In genomic region chr6:4865006-4865405, GRCh38 we compare ENCODE assay signal across 8 cellular contexts.
DNase-seq lines count a peak whose midpoint lies in the region; ATAC-seq and TF ChIP-seq lines count a peak whose summit lies in the region.
"Not testable (repeated sequence)": the region's sequence is repeated elsewhere in the genome, so short reads cannot be mapped to it uniquely, and the experiment has no call there.

No MANE protein-coding gene starts in this region.

- H3K9me3 ChIP-seq in Caco-2; HCT116 (ENCODE audit: control insufficient read depth in 1 of 2, insufficient read depth in 1 of 2, low read depth in 1 of 2, low read length in 2 of 2); OCI-LY3 (ENCODE audit: insufficient read depth, low read length): not testable (repeated sequence)

- H3K4me2 ChIP-seq in HCT116 (ENCODE audit: low read length) (peak overlapping the region; percentile 18; the same call in 1 of the 2 replicates), OCI-LY3 (ENCODE audit: low read length) (peak overlapping the region; percentile 16; the same call in 1 of the 2 replicates)

- H3K27ac ChIP-seq in HCT116 (ENCODE audit: low read depth, low read length); foreskin keratinocyte: not testable (repeated sequence)
- H3K27ac ChIP-seq in OCI-LY3 (ENCODE audit: low read length), result peak overlapping the region; percentile 67

- H3K27ac Mint-ChIP-seq in Caco-2 (ENCODE audit: unreplicated experiment) (peak overlapping the region; percentile 22), WTC11 (peak overlapping the region; percentile 61; the same call in 1 of the 2 replicates)
- peak overlapping the region; percentile 16 for H3K27ac Mint-ChIP-seq in dendritic cell treated with granulocyte-macrophage colony-stimulating factor and Interleukin-4, amounts not matched to agents 40 ng/mL and 50 ng/mL, for 4 days
- H3K27ac Mint-ChIP-seq in stimulated activated memory B cell treated with anti-CD40 and anti-IgM and Interleukin-4, amounts not matched to agents 10 μg/mL and 1 μg/mL and 100 μg/mL, for 72 hours, result peak overlapping the region; percentile 45

- not testable (repeated sequence) for H4K20me1 ChIP-seq in HCT116 (ENCODE audit: insufficient read depth); OCI-LY3 (ENCODE audit: insufficient read depth, low read length)

- peak; percentile 21 to 46 for DNase-seq in Caco-2
- peak; percentile 23 for DNase-seq in HCT116 (ENCODE audit: low read depth, low spot score)
- not testable (repeated sequence) for DNase-seq in WTC11 (ENCODE audit: low spot score)
- DNase-seq in foreskin keratinocyte, result peak; percentile 30 to 53
- DNase-seq in myocyte (ENCODE audit: low read depth), result peak; percentile 56

- H3K36me3 Mint-ChIP-seq in Caco-2 (ENCODE audit: insufficient read depth, unreplicated experiment); WTC11: not testable (repeated sequence)
- H3K36me3 Mint-ChIP-seq in dendritic cell treated with granulocyte-macrophage colony-stimulating factor and Interleukin-4, amounts not matched to agents 40 ng/mL and 50 ng/mL, for 4 days (ENCODE audit: low read depth), result peaks cover 34% of the 10 kb centered on the region
- peaks cover 51% of the 10 kb centered on the region for H3K36me3 Mint-ChIP-seq in stimulated activated memory B cell treated with anti-CD40 and anti-IgM and Interleukin-4, amounts not matched to agents 10 μg/mL and 1 μg/mL and 100 μg/mL, for 72 hours

- TF ChIP-seq POLR2A in HCT116 (IDR thresholded peaks at IDR 0.05; ENCODE audit: borderline replicate concordance, extremely low read depth, insufficient read depth, insufficient read length), result not testable (repeated sequence)

- H3K27me3 Mint-ChIP-seq in Caco-2 (ENCODE audit: insufficient read depth, unreplicated experiment); WTC11 (ENCODE audit: low read depth); dendritic cell treated with granulocyte-macrophage colony-stimulating factor and Interleukin-4, amounts not matched to agents 40 ng/mL and 50 ng/mL, for 4 days; stimulated activated memory B cell treated with anti-CD40 and anti-IgM and Interleukin-4, amounts not matched to agents 10 μg/mL and 1 μg/mL and 100 μg/mL, for 72 hours: not testable (repeated sequence)

- H3K4me1 Mint-ChIP-seq in Caco-2 (ENCODE audit: low read depth, unreplicated experiment), result not testable (repeated sequence)
- peaks cover 51% of the 10 kb centered on the region for H3K4me1 Mint-ChIP-seq in WTC11
- H3K4me1 Mint-ChIP-seq in dendritic cell treated with granulocyte-macrophage colony-stimulating factor and Interleukin-4, amounts not matched to agents 40 ng/mL and 50 ng/mL, for 4 days (ENCODE audit: low read depth), result peaks cover 31% of the 10 kb centered on the region
- H3K4me1 Mint-ChIP-seq in stimulated activated memory B cell treated with anti-CD40 and anti-IgM and Interleukin-4, amounts not matched to agents 10 μg/mL and 1 μg/mL and 100 μg/mL, for 72 hours, result peaks cover 31% of the 10 kb centered on the region

- CTCF ChIA-PET in Caco-2 (lab: Charles Lee); HCT116 (lab: Charles Lee); WTC11 (lab: Charles Lee): not testable (repeated sequence)

- not testable (repeated sequence) for H3K9me3 Mint-ChIP-seq in Caco-2 (ENCODE audit: unreplicated experiment); WTC11
- H3K9me3 Mint-ChIP-seq in dendritic cell treated with granulocyte-macrophage colony-stimulating factor and Interleukin-4, amounts not matched to agents 40 ng/mL and 50 ng/mL, for 4 days, result peaks cover 41% of the 10 kb centered on the region
- peaks cover 20% of the 10 kb centered on the region for H3K9me3 Mint-ChIP-seq in stimulated activated memory B cell treated with anti-CD40 and anti-IgM and Interleukin-4, amounts not matched to agents 10 μg/mL and 1 μg/mL and 100 μg/mL, for 72 hours

- H2AFZ ChIP-seq in HCT116 (ENCODE audit: low read depth, low read length, poor library complexity, severe bottlenecking); OCI-LY3 (ENCODE audit: low read depth, low read length): not testable (repeated sequence)

- TF ChIP-seq CTCF in Caco-2 (IDR thresholded peaks at IDR 0.05; ENCODE audit: insufficient read depth in 1 of 2, low read depth in 1 of 2, low read length in 1 of 2, severe bottlenecking in 1 of 2, unreplicated experiment in 1 of 2); HCT116 (IDR thresholded peaks at IDR 0.05 in 2 of 3, conservative IDR thresholded peaks at IDR 0.05 in 1 of 3; ENCODE audit: borderline replicate concordance in 1 of 3, insufficient read depth in 1 of 3, low read depth in 2 of 3, low read length in 2 of 3); OCI-LY3 (IDR thresholded peaks at IDR 0.05; ENCODE audit: low read depth, low read length); WTC11 (IDR thresholded peaks at IDR 0.05); foreskin keratinocyte (conservative IDR thresholded peaks at IDR 0.05): not testable (repeated sequence)

- POLR2A ChIA-PET in Caco-2 (lab: Charles Lee); HCT116 (lab: Charles Lee); WTC11 (lab: Charles Lee): not testable (repeated sequence)

- not testable (repeated sequence) for TF ChIP-seq RAD21 in HCT116 (IDR thresholded peaks at IDR 0.05; ENCODE audit: low read depth)

- H3K27me3 ChIP-seq in Caco-2 (replicated peaks; ENCODE audit: control insufficient read depth, insufficient read depth, low read length); HCT116 (ENCODE audit: insufficient read depth, low read length); OCI-LY3 (ENCODE audit: low read depth, low read length); foreskin keratinocyte: not testable (repeated sequence)

- intact Hi-C loops in Caco-2 (cut with micrococcal nuclease; ENCODE audit: unreplicated experiment); HCT116 (cut with micrococcal nuclease); dendritic cell treated with granulocyte-macrophage colony-stimulating factor and Interleukin-4, amounts not matched to agents 40 ng/mL and 50 ng/mL, for 4 days (cut with micrococcal nuclease): not testable (repeated sequence)

- ATAC-seq in HCT116 (peak; percentile 68), foreskin keratinocyte (peak; percentile 91)
- ATAC-seq in WTC11; stimulated activated memory B cell treated with anti-CD40 and anti-IgM and Interleukin-4, amounts not matched to agents 10 μg/mL and 1 μg/mL and 100 μg/mL, for 72 hours: not testable (repeated sequence)

- not testable (repeated sequence) for BruUV-seq in Caco-2 (replicated peaks; lab: Mats Ljungman, UMichigan); HCT116 (replicated peaks; lab: Mats Ljungman, UMichigan)

- not testable (repeated sequence) for H3K4me1 ChIP-seq in Caco-2, foreskin keratinocyte
- H3K4me1 ChIP-seq in HCT116 (ENCODE audit: control insufficient read depth in 1 of 2, insufficient read depth in 2 of 2, low read length in 2 of 2), result peaks cover 0 to 17% of the 10 kb centered on the region in 2 experiments; a peak in 2 of 4 replicates
- H3K4me1 ChIP-seq in OCI-LY3 (ENCODE audit: low read length), result peaks cover 12% of the 10 kb centered on the region

- not testable (repeated sequence) for H3K4me3 ChIP-seq in Caco-2 (ENCODE audit: low read depth, low read length); HCT116 (replicated peaks in 1 of 2; ENCODE audit: low read depth in 1 of 2, low read length in 2 of 2); OCI-LY3 (ENCODE audit: low read length)

- H3K9ac ChIP-seq in HCT116 (ENCODE audit: low read length); OCI-LY3 (ENCODE audit: low read length): not testable (repeated sequence)

- not testable (repeated sequence) for H3K9me2 ChIP-seq in HCT116 (ENCODE audit: insufficient read depth)

- RAD21 ChIA-PET in HCT116 (lab: Charles Lee; ENCODE audit: low non-redundant PET in 1 of 2, low total read pairs in 2 of 2, uncharacterized antibody in 2 of 2, unreplicated experiment in 2 of 2), result not testable (repeated sequence)

- not testable (repeated sequence) for H3K36me3 ChIP-seq in Caco-2 (ENCODE audit: control insufficient read depth, insufficient read depth, low read length); HCT116 (ENCODE audit: control insufficient read depth in 1 of 2, insufficient read depth in 2 of 2, low read length in 2 of 2)
- peaks cover 15% of the 10 kb centered on the region for H3K36me3 ChIP-seq in OCI-LY3 (replicated peaks; ENCODE audit: low read depth, low read length)

- not testable (repeated sequence) for H3K4me3 Mint-ChIP-seq in Caco-2 (ENCODE audit: unreplicated experiment); WTC11; dendritic cell treated with granulocyte-macrophage colony-stimulating factor and Interleukin-4, amounts not matched to agents 40 ng/mL and 50 ng/mL, for 4 days; stimulated activated memory B cell treated with anti-CD40 and anti-IgM and Interleukin-4, amounts not matched to agents 10 μg/mL and 1 μg/mL and 100 μg/mL, for 72 hours

- H3K79me2 ChIP-seq in HCT116 (ENCODE audit: insufficient read depth, low read length) (peaks cover 83% of the 10 kb centered on the region), OCI-LY3 (ENCODE audit: low read length) (peaks cover 46% of the 10 kb centered on the region)

TF ChIP-seq in HCT116, 20 proteins besides CTCF, POLR2A, EP300 and RAD21:
- TF ChIP-seq JUND (IDR thresholded peaks at IDR 0.05) (peak; percentile 46; the same call in 1 of the 2 replicates), FOSL1 (IDR thresholded peaks at IDR 0.05; ENCODE audit: low read depth) (peak; percentile 51; the same call in 1 of the 2 replicates), CBX3 (IDR thresholded peaks at IDR 0.05; ENCODE audit: low read depth) (peak; percentile 50; the same call in 1 of the 2 replicates)
TF ChIP-seq in HCT116: peak in this region for 3; not testable (repeated sequence) for 17.
